In genomic region chr19:36417752-36418286, GRCh38 we compare ENCODE assay signal across 9 cellular contexts. TPM values are rescaled to one million over a fixed set of nuclear protein-coding genes. Genes with fewer than 3 reads are reported as not detected.
DNase-seq lines count a peak whose midpoint lies in the region; ATAC-seq and TF ChIP-seq lines count a peak whose summit lies in the region.
"Had no signal": no experiment of that assay in that cellular context is flagged by ENCODE, and none has a peak within 500 bp of the region (broad histone marks: within the 10 kb centered on the region; RNA-seq: fewer than 3 reads in every experiment).

No MANE protein-coding gene starts in this region.

- H3K79me2 ChIP-seq in OCI-LY3 (ENCODE audit: low read length) (peaks cover 56% of the 10 kb centered on the region), neural progenitor cell (ENCODE audit: low read depth) (peaks cover 54% of the 10 kb centered on the region)

- no peaks in the 10 kb centered on the region for H3F3A ChIP-seq in neural progenitor cell (ENCODE audit: low read depth)

- peak overlapping the region; percentile 91 for H3K4me2 ChIP-seq in OCI-LY3 (ENCODE audit: low read length)
- peak overlapping the region; percentile 83 for H3K4me2 ChIP-seq in neural progenitor cell
- H3K4me2 ChIP-seq: KMS-11 had no signal

- no peak for ATAC-seq in HG03108 (IDR thresholded peaks at IDR 0.05; ENCODE audit: unreplicated experiment)

- peaks cover 9% of the 10 kb centered on the region for H3K4me1 ChIP-seq in OCI-LY3 (ENCODE audit: low read length)
- peaks cover 9% of the 10 kb centered on the region for H3K4me1 ChIP-seq in effector memory CD4-positive, alpha-beta T cell (ENCODE audit: control insufficient read depth, insufficient read depth, low read length, poor library complexity, severe bottlenecking)
- H3K4me1 ChIP-seq in neural progenitor cell = peaks cover 7% of the 10 kb centered on the region

- peaks cover 33% of the 10 kb centered on the region for H3K36me3 Mint-ChIP-seq in neural progenitor cell

- H3K9me3 Mint-ChIP-seq in neural progenitor cell = peaks cover 64% of the 10 kb centered on the region

- peak overlapping the region; percentile 90 for H3K4me3 Mint-ChIP-seq in neural progenitor cell

- no peak for TF ChIP-seq CTCF in OCI-LY3 (IDR thresholded peaks at IDR 0.05; ENCODE audit: low read depth, low read length)
- TF ChIP-seq CTCF in neural progenitor cell (IDR thresholded peaks at IDR 0.05) = no peak

- H3K36me3 ChIP-seq in OCI-LY3 (replicated peaks; ENCODE audit: low read depth, low read length) = peaks cover 38% of the 10 kb centered on the region
- H3K36me3 ChIP-seq in effector memory CD4-positive, alpha-beta T cell (ENCODE audit: control insufficient read depth, insufficient read depth, low read length) = no peaks in the 10 kb centered on the region
- peaks cover 12% of the 10 kb centered on the region for H3K36me3 ChIP-seq in neural progenitor cell

- H3K27me3 ChIP-seq in OCI-LY3 (ENCODE audit: low read depth, low read length) (no peaks in the 10 kb centered on the region), neural progenitor cell (peaks cover 34% of the 10 kb centered on the region)
- no peaks in the 10 kb centered on the region for H3K27me3 ChIP-seq in effector memory CD4-positive, alpha-beta T cell (replicated peaks; ENCODE audit: control insufficient read depth, insufficient read depth, low read length, poor library complexity, severe bottlenecking)

- peak overlapping the region; percentile 62 for H3K27ac ChIP-seq in OCI-LY3 (ENCODE audit: low read length)
- peak overlapping the region; percentile 67 for H3K27ac ChIP-seq in effector memory CD4-positive, alpha-beta T cell (ENCODE audit: insufficient read depth, low read length, poor library complexity, severe bottlenecking)
- no peak overlapping the region for H3K27ac ChIP-seq in neural progenitor cell
- H3K27ac ChIP-seq: KMS-11 had no signal

- DNase-seq in D341Med (ENCODE audit: low spot score) (peak; percentile 41), neural progenitor cell (ENCODE audit: low spot score) (peak; percentile 63), ureter (ENCODE audit: low spot score) (no peak), A172 (ENCODE audit: low spot score) (no peak)
- DNase-seq in effector memory CD4-positive, alpha-beta T cell = no peak
- DNase-seq in stimulated activated CD4-positive, alpha-beta T cell treated with anti-CD3 and anti-CD28 coated beads, Interleukin-4, amount 100 ng/mL, for 4 hours = no peak

- H2AFZ ChIP-seq in OCI-LY3 (ENCODE audit: low read depth, low read length) (peak overlapping the region; percentile 82), neural progenitor cell (replicated peaks) (peak overlapping the region; percentile 48)

- peaks cover 5% of the 10 kb centered on the region for H3K4me1 Mint-ChIP-seq in neural progenitor cell

- H3K4me3 ChIP-seq in OCI-LY3 (ENCODE audit: low read length) (peak overlapping the region; percentile 84), neural progenitor cell (peak overlapping the region; percentile 59)
- H3K4me3 ChIP-seq in effector memory CD4-positive, alpha-beta T cell (ENCODE audit: insufficient read depth, low read depth, low read length, poor library complexity, severe bottlenecking) = peak overlapping the region; percentile 75

- H3K27me3 Mint-ChIP-seq in neural progenitor cell (ENCODE audit: insufficient read depth, low read depth) = peaks cover 5% of the 10 kb centered on the region

- H3K27ac Mint-ChIP-seq in neural progenitor cell = peak overlapping the region; percentile 79

- H3K9ac ChIP-seq in OCI-LY3 (ENCODE audit: low read length) (peak overlapping the region; percentile 80), neural progenitor cell (peak overlapping the region; percentile 39)
- H3K9ac ChIP-seq: KMS-11 had no signal

- H3K9me3 ChIP-seq in OCI-LY3 (ENCODE audit: insufficient read depth, low read length) = peaks cover 16% of the 10 kb centered on the region; the same call in 1 of the 2 replicates
- H3K9me3 ChIP-seq in effector memory CD4-positive, alpha-beta T cell (ENCODE audit: control insufficient read depth, low read length) = peaks cover 4% of the 10 kb centered on the region
- H3K9me3 ChIP-seq in neural progenitor cell (ENCODE audit: low read depth) = no peaks in the 10 kb centered on the region

- H4K20me1 ChIP-seq in OCI-LY3 (ENCODE audit: insufficient read depth, low read length) (no peaks in the 10 kb centered on the region), neural progenitor cell (ENCODE audit: low read depth) (no peaks in the 10 kb centered on the region)

RNA-seq across cellular contexts. Expression of gene ZFP82, which starts 0.6 kb away (rescaled TPM):
- total RNA-seq in neural progenitor cell (ENCODE audit: low replicate concordance) (19.5 and 26.1 TPM in 2 replicates), ureter (10.2 TPM)
- not detected in 2 replicates for total RNA-seq in A172 (2014; rRNA removed; shearing (Covaris generic))

RNA-seq across cellular contexts. Expression of gene ZFP14, which starts 38.8 kb away (rescaled TPM):
- total RNA-seq in neural progenitor cell (ENCODE audit: low replicate concordance) (19.0 and 25.1 TPM in 2 replicates), ureter (11.9 TPM)
- total RNA-seq in A172 (2014; rRNA removed; shearing (Covaris generic)) = 2.1 and 3.8 TPM in 2 replicates

Comparison
In these comparisons a context has a peak if more than half of its experiments do, and no peak if none do; other contexts are left out.
1. DNase-seq: peak in D341Med (single experiment) and neural progenitor cell (single experiment); none in effector memory CD4-positive, alpha-beta T cell (0 of 3), stimulated activated CD4-positive, alpha-beta T cell treated with anti-CD3 and anti-CD28 coated beads, Interleukin-4, amount 100 ng/mL, for 4 hours (0 of 2), ureter (single experiment) and A172 (single experiment).
2. RNA of gene ZFP82, which starts 0.6 kb away (total RNA-seq): 19.5 to 26.1 TPM in neural progenitor cell and 10.2 TPM in ureter (single experiment); not detected in A172; every median in the first group is over 10 times any median in the second.
3. Peak in every context shown above with its lines, with median percentiles within 50 percentile points of each other: H3K4me3 ChIP-seq.